In genomic region chr17:77420476-77420803, GRCh38 we compare ENCODE assay signal across 9 cellular contexts.
A peak's percentile ranks its signal among the peaks of the same experiment; 100 is the strongest.
DNase-seq lines count a peak whose midpoint lies in the region; ATAC-seq and TF ChIP-seq lines count a peak whose summit lies in the region.
"Had no signal": no experiment of that assay in that cellular context is flagged by ENCODE, and none has a peak within 500 bp of the region (broad histone marks: within the 10 kb centered on the region; RNA-seq: fewer than 3 reads in every experiment).

No MANE protein-coding gene starts in this region.

- POLR2A ChIA-PET in activated naive CD8-positive, alpha-beta T cell treated with anti-CD3 and anti-CD28 coated beads, Interleukin-2, amount 10 ng/mL, durations not matched to agents 7 days and 5 days (lab: Charles Lee): interaction anchor here (0.6 to 6.5 kb wide), 20 partner anchors 10 to 538 kb away, joined by 3 to 58 read pairs (median 4); partner anchors contain the start of gene TNRC6C

- H3K27ac ChIP-seq in transverse colon: peak overlapping the region; percentile 89 to 95 (median 94)

- H3K36me3 ChIP-seq in transverse colon: no peaks in the 10 kb centered on the region

- H3K4me3 Mint-ChIP-seq in activated naive CD4-positive, alpha-beta T cell treated with anti-CD3 and anti-CD28 coated beads, Interleukin-2, amount 50 U/mL, for 24 hours: peak overlapping the region; percentile 81
- H3K4me3 Mint-ChIP-seq in activated naive CD8-positive, alpha-beta T cell treated with anti-CD3 and anti-CD28 coated beads, Interleukin-2, amount 10 ng/mL, durations not matched to agents 7 days and 5 days: peak overlapping the region; percentile 80
- H3K4me3 Mint-ChIP-seq in memory B cell: no peak overlapping the region
- no peak overlapping the region for H3K4me3 Mint-ChIP-seq in Calu3 (ENCODE audit: low read depth, unreplicated experiment)

- no peak for ATAC-seq in activated naive CD8-positive, alpha-beta T cell treated with anti-CD3 and anti-CD28 coated beads, Interleukin-2, amount 10 ng/mL, durations not matched to agents 7 days and 5 days (ENCODE audit: low read depth)
- no peak for ATAC-seq in memory B cell (ENCODE audit: low read depth)
- ATAC-seq in GM19467 (IDR thresholded peaks at IDR 0.05; ENCODE audit: unreplicated experiment): no peak
- no peak for ATAC-seq in HG03045 (IDR thresholded peaks at IDR 0.05; ENCODE audit: unreplicated experiment)

- peaks cover 42 to 62% (median 55%) of the 10 kb centered on the region in 4 donors for H3K4me1 ChIP-seq in transverse colon

- intact Hi-C loops in transverse colon (cut with DNase I; ENCODE audit: low total_unique reads) (loop anchor here (5.0 kb wide), 1 partner anchor 43 kb away; no protein-coding TSS in a partner anchor), Calu3 (cut with micrococcal nuclease; ENCODE audit: unreplicated experiment) (no loop called here)

- no peaks in the 10 kb centered on the region for H3K9me3 Mint-ChIP-seq in activated naive CD4-positive, alpha-beta T cell treated with anti-CD3 and anti-CD28 coated beads, Interleukin-2, amount 50 U/mL, for 24 hours
- no peaks in the 10 kb centered on the region for H3K9me3 Mint-ChIP-seq in activated naive CD8-positive, alpha-beta T cell treated with anti-CD3 and anti-CD28 coated beads, Interleukin-2, amount 10 ng/mL, durations not matched to agents 7 days and 5 days
- H3K9me3 Mint-ChIP-seq in memory B cell (no peaks in the 10 kb centered on the region), Calu3 (ENCODE audit: low read depth, unreplicated experiment) (no peaks in the 10 kb centered on the region)

- no peaks in the 10 kb centered on the region for H3K9me3 ChIP-seq in transverse colon

- H3K27me3 Mint-ChIP-seq in activated naive CD4-positive, alpha-beta T cell treated with anti-CD3 and anti-CD28 coated beads, Interleukin-2, amount 50 U/mL, for 24 hours: no peaks in the 10 kb centered on the region
- no peaks in the 10 kb centered on the region for H3K27me3 Mint-ChIP-seq in activated naive CD8-positive, alpha-beta T cell treated with anti-CD3 and anti-CD28 coated beads, Interleukin-2, amount 10 ng/mL, durations not matched to agents 7 days and 5 days
- H3K27me3 Mint-ChIP-seq in memory B cell: no peaks in the 10 kb centered on the region
- no peaks in the 10 kb centered on the region for H3K27me3 Mint-ChIP-seq in Calu3 (ENCODE audit: unreplicated experiment)

- CTCF ChIA-PET in Calu3 (lab: Charles Lee): no interaction called here

- peak overlapping the region; percentile 93 for H3K27ac Mint-ChIP-seq in activated naive CD4-positive, alpha-beta T cell treated with anti-CD3 and anti-CD28 coated beads, Interleukin-2, amount 50 U/mL, for 24 hours
- H3K27ac Mint-ChIP-seq in activated naive CD8-positive, alpha-beta T cell treated with anti-CD3 and anti-CD28 coated beads, Interleukin-2, amount 10 ng/mL, durations not matched to agents 7 days and 5 days: peak overlapping the region; percentile 89
- H3K27ac Mint-ChIP-seq in memory B cell (peak overlapping the region; percentile 31), Calu3 (ENCODE audit: unreplicated experiment) (no peak overlapping the region)

- no TSS peak for BruUV-seq in Calu3 (replicated peaks; lab: Mats Ljungman, UMichigan)

- no peak overlapping the region for H3K4me3 ChIP-seq in transverse colon

- no peak for TF ChIP-seq EP300 in transverse colon (IDR thresholded peaks at IDR 0.05; ENCODE audit: low read depth)

- no peaks in the 10 kb centered on the region for H3K36me3 Mint-ChIP-seq in activated naive CD4-positive, alpha-beta T cell treated with anti-CD3 and anti-CD28 coated beads, Interleukin-2, amount 50 U/mL, for 24 hours
- H3K36me3 Mint-ChIP-seq in activated naive CD8-positive, alpha-beta T cell treated with anti-CD3 and anti-CD28 coated beads, Interleukin-2, amount 10 ng/mL, durations not matched to agents 7 days and 5 days: peaks cover 6% of the 10 kb centered on the region
- H3K36me3 Mint-ChIP-seq in memory B cell (no peaks in the 10 kb centered on the region), Calu3 (ENCODE audit: insufficient read depth, unreplicated experiment) (peaks cover 29% of the 10 kb centered on the region)

- TF ChIP-seq CTCF in transverse colon (IDR thresholded peaks at IDR 0.05) (peak in 1 of 5 experiments; percentile 16), Calu3 (IDR thresholded peaks at IDR 0.05; ENCODE audit: unreplicated experiment) (no peak)

- H3K27me3 ChIP-seq in transverse colon: no peaks in the 10 kb centered on the region

- TF ChIP-seq POLR2A in transverse colon (IDR thresholded peaks at IDR 0.05): no peak

- 62% methylated on average over 5 of the region's 5 CpGs; no CpG with 5 or more reads in 1 of the 2 donors for WGBS in transverse colon (ENCODE audit: low coverage in 1 of 2), 2 donors

- peaks cover 50% of the 10 kb centered on the region for H3K4me1 Mint-ChIP-seq in activated naive CD4-positive, alpha-beta T cell treated with anti-CD3 and anti-CD28 coated beads, Interleukin-2, amount 50 U/mL, for 24 hours
- H3K4me1 Mint-ChIP-seq in activated naive CD8-positive, alpha-beta T cell treated with anti-CD3 and anti-CD28 coated beads, Interleukin-2, amount 10 ng/mL, durations not matched to agents 7 days and 5 days: peaks cover 34% of the 10 kb centered on the region
- H3K4me1 Mint-ChIP-seq in memory B cell: peaks cover 14% of the 10 kb centered on the region
- H3K4me1 Mint-ChIP-seq in Calu3 (ENCODE audit: low read depth, unreplicated experiment): no peaks in the 10 kb centered on the region

- DNase-seq in activated naive CD4-positive, alpha-beta T cell treated with anti-CD3 and anti-CD28 coated beads, Interleukin-2, amount 50 U/mL, for 16 hours: no peak
- DNase-seq in activated naive CD8-positive, alpha-beta T cell treated with anti-CD3 and anti-CD28 coated beads, Interleukin-2, amount 10 ng/mL, durations not matched to agents 7 days and 5 days: no peak
- DNase-seq in memory B cell (ENCODE audit: low spot score in 2 of 2): no peak
- DNase-seq in transverse colon: no peak
- no peak for DNase-seq in Calu3
- DNase-seq: NK-92 treated with Interleukin-12 subunit alpha and Interleukin-12 subunit beta, amount 100 ng/mL, for 24 hours had no signal

- in situ Hi-C loops in transverse colon (cut with MboI; ENCODE audit: low pct_ligation_motif_present in 1 of 4, low pct_unique_long_range_greater_than_20kb in 1 of 4, low sequenced_read_pairs in 3 of 4): loop anchor here in 2 of 4 donors (10.0 kb wide), 2 partner anchors 74 to 86 kb away; no protein-coding TSS in a partner anchor

Comparison
In these comparisons a context has a peak if more than half of its experiments do, and no peak if none do; other contexts are left out.
1. H3K4me3 Mint-ChIP-seq: peak in activated naive CD4-positive, alpha-beta T cell treated with anti-CD3 and anti-CD28 coated beads, Interleukin-2, amount 50 U/mL, for 24 hours (single experiment) and activated naive CD8-positive, alpha-beta T cell treated with anti-CD3 and anti-CD28 coated beads, Interleukin-2, amount 10 ng/mL, durations not matched to agents 7 days and 5 days (single experiment); none in memory B cell (single experiment) and Calu3 (single experiment).